In the genomic region with DNA sequence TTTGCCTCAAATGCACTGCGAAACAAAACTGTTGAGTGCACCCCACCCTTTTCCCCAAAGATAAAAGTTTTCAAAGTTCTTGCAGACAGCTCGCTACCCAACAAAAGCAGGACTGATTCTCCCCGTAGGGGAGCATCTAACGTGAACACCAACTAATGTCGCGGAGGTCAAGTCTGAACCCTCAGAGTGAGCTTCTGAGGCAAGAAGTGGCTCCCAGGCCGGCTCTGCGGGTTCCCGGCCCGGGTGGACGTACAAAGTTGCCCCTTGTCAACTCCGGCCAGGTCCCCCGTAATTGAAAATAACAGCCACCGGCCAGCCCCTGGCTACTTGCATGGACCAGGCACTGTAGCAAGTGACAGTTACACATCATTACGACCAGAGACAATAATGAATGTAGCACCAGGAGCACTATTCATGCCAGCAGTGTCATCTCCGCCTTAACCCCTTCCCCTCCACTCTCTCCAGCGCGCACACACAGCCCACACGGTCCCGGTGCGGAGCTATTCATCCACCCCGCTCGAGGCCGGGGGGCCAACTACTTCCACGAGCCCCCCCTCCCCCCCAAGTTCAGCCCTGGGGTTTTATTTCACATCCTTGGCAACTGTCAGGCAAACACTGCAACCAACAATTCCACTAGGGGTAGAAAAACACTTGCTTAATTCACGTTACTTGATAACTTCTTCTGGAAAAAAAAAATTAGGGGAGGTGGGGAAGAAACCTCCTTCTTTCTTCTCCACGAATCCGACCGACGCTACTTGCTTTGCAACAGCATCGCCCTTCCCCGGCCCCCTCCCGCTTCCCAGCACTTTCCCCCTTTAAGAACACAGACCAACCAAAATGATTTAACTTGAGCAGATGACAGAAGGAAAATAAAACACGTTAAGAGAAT, we compare ENCODE assay signal across 8 cellular contexts. TPM values are rescaled to one million over a fixed set of nuclear protein-coding genes. Genes with fewer than 3 reads are reported as not detected.
DNase-seq lines count a peak whose midpoint lies in the region; TF ChIP-seq lines count a peak whose summit lies in the region.

No MANE protein-coding gene starts in this region.

- H3K4me1 Mint-ChIP-seq in CD4-positive, alpha-beta memory T cell = peaks cover 27 to 56% (median 35%) of the 10 kb centered on the region in 4 donors
- H3K4me1 Mint-ChIP-seq in endothelial cell (ENCODE audit: unreplicated experiment) = peaks cover 30% of the 10 kb centered on the region

- H3K4me1 ChIP-seq in CD4-positive, alpha-beta memory T cell (ENCODE audit: insufficient read depth, low read length) = peaks cover 48% of the 10 kb centered on the region
- H3K4me1 ChIP-seq in muscle layer of duodenum (ENCODE audit: control insufficient read depth in 1 of 2, insufficient read depth in 2 of 2, low read length in 2 of 2) (peaks cover 0 to 31% of the 10 kb centered on the region in 2 donors), testis (peaks cover 29% of the 10 kb centered on the region)

- no peaks in the 10 kb centered on the region for H3K27me3 ChIP-seq in CD4-positive, alpha-beta memory T cell (ENCODE audit: insufficient read depth, low read length)
- H3K27me3 ChIP-seq in MG63 = no peaks in the 10 kb centered on the region
- H3K27me3 ChIP-seq in muscle layer of duodenum (ENCODE audit: low read depth, low read length) = no peaks in the 10 kb centered on the region
- no peaks in the 10 kb centered on the region for H3K27me3 ChIP-seq in testis

- intact Hi-C loops in CD4-positive, alpha-beta memory T cell (cut with micrococcal nuclease) = loop anchor here (1.0 to 10.0 kb wide), 9 partner anchors 42 to 1408 kb away; a partner anchor contains a TSS
- intact Hi-C loops in testis (cut with DNase I; ENCODE audit: low total_unique reads) = no loop called here

- no peaks in the 10 kb centered on the region for H3K9me3 ChIP-seq in CD4-positive, alpha-beta memory T cell (ENCODE audit: control insufficient read depth in 1 of 2, low read length in 2 of 2)
- H3K9me3 ChIP-seq in MG63 = no peaks in the 10 kb centered on the region
- no peaks in the 10 kb centered on the region for H3K9me3 ChIP-seq in muscle layer of duodenum (ENCODE audit: control insufficient read depth in 1 of 2, low read length in 2 of 2)
- no peaks in the 10 kb centered on the region for H3K9me3 ChIP-seq in testis

- peaks cover 1 to 3% of the 10 kb centered on the region in 2 donors for H3K27me3 Mint-ChIP-seq in CD4-positive, alpha-beta memory T cell
- H3K27me3 Mint-ChIP-seq in endothelial cell (ENCODE audit: unreplicated experiment) = peaks cover 10% of the 10 kb centered on the region

- H3K4me3 ChIP-seq in CD4-positive, alpha-beta memory T cell (ENCODE audit: low read length in 2 of 2) = peak overlapping the region; percentile 86 to 90
- H3K4me3 ChIP-seq in MG63 (peak overlapping the region; percentile 89), muscle layer of duodenum (ENCODE audit: low read depth in 1 of 2, low read length in 2 of 2) (peak overlapping the region; percentile 74 to 87), testis (peak overlapping the region; percentile 69 to 85)

- TF ChIP-seq POLR2A in testis (IDR thresholded peaks at IDR 0.05) = no peak

- peaks cover 0 to 9% (median 0%) of the 10 kb centered on the region in 8 donors for H3K9me3 Mint-ChIP-seq in CD4-positive, alpha-beta memory T cell
- H3K9me3 Mint-ChIP-seq in endothelial cell (ENCODE audit: unreplicated experiment) = no peaks in the 10 kb centered on the region

- POLR2A ChIA-PET in CD4-positive, alpha-beta memory T cell (lab: Charles Lee; ENCODE audit: partially characterized antibody) = interaction anchor here (0.6 to 11.3 kb wide), 47 partner anchors 8 to 1194 kb away, joined by 3 to 265 read pairs (median 4); a partner anchor contains a TSS

- H3K27ac Mint-ChIP-seq in CD4-positive, alpha-beta memory T cell = peak overlapping the region; percentile 97 to 100 (median 99)
- H3K27ac Mint-ChIP-seq in endothelial cell (ENCODE audit: unreplicated experiment) = peak overlapping the region; percentile 83

- 2 to 4% methylated on average over 30 to 34 of the region's 34 CpGs for WGBS in testis, 2 donors

- peak; percentile 52 to 72 (median 58) for DNase-seq in CD4-positive, alpha-beta memory T cell
- DNase-seq in MG63 (peak; percentile 1), endothelial cell (ENCODE audit: low spot score) (peak; percentile 38), testis (peak; percentile 33), SKM-1 (lab: John Stamatoyannopoulos, UW; ENCODE audit: unreplicated experiment) (no peak), DMS114 treated with DMSO at 0.1 percent for 48 hours (lab: John Stamatoyannopoulos, UW; ENCODE audit: unreplicated experiment) (no peak)
- peak; percentile 43 for DNase-seq in activated CD8-positive, alpha-beta memory T cell treated with anti-CD3 and anti-CD28 coated beads, Interleukin-2, amount 50 U/mL, for 4 hours

- H3K36me3 ChIP-seq in CD4-positive, alpha-beta memory T cell (ENCODE audit: insufficient read depth, low read length) = no peaks in the 10 kb centered on the region
- H3K36me3 ChIP-seq in MG63 (no peaks in the 10 kb centered on the region), muscle layer of duodenum (ENCODE audit: control insufficient read depth in 1 of 2, insufficient read depth in 2 of 2, low read length in 2 of 2) (no peaks in the 10 kb centered on the region), testis (ENCODE audit: low read depth, missing control alignments) (no peaks in the 10 kb centered on the region)

- peak overlapping the region; percentile 94 for H3K27ac ChIP-seq in CD4-positive, alpha-beta memory T cell (ENCODE audit: low read depth, low read length)
- H3K27ac ChIP-seq in muscle layer of duodenum (ENCODE audit: low read length) (peak overlapping the region; percentile 83), testis (peak overlapping the region; percentile 87 to 89)

- no peak for TF ChIP-seq CTCF in endothelial cell (IDR thresholded peaks at IDR 0.05; ENCODE audit: unreplicated experiment)
- no peak for TF ChIP-seq CTCF in testis (IDR thresholded peaks at IDR 0.05)

- CTCF ChIA-PET in CD4-positive, alpha-beta memory T cell (lab: Charles Lee; ENCODE audit: partially characterized antibody) = interaction anchor here (1.0 to 17.2 kb wide), 4 partner anchors 71 to 154 kb away, joined by 4 to 204 read pairs (median 11); no protein-coding TSS in a partner anchor

- peaks cover 3 to 21% of the 10 kb centered on the region in 2 donors for H3K36me3 Mint-ChIP-seq in CD4-positive, alpha-beta memory T cell
- peaks cover 6% of the 10 kb centered on the region for H3K36me3 Mint-ChIP-seq in endothelial cell (ENCODE audit: low read depth, unreplicated experiment)

- peak overlapping the region; percentile 96 to 100 (median 98) for H3K4me3 Mint-ChIP-seq in CD4-positive, alpha-beta memory T cell
- peak overlapping the region; percentile 100 for H3K4me3 Mint-ChIP-seq in endothelial cell (ENCODE audit: unreplicated experiment)

RNA-seq across cellular contexts. Expression of a gene that starts 1.2 kb away (rescaled TPM):
- total RNA-seq in CD4-positive, alpha-beta memory T cell = 10 to 100 TPM; 90.4 to 95.4 TPM
- 10 to 100 TPM; 22.9 to 34.7 TPM for polyA plus RNA-seq in CD4-positive, alpha-beta memory T cell
- total RNA-seq in MG63 (2014; rRNA removed; shearing (Covaris generic); ENCODE audit: low replicate concordance) = 1.7 and 12.8 TPM in 2 replicates
- 26.9 TPM for total RNA-seq in endothelial cell (ENCODE audit: unreplicated experiment)
- total RNA-seq in testis = 10 to 100 TPM in 1 of 2 donors, 1 to 10 TPM in 1; 8.5 to 10.8 TPM
- polyA plus RNA-seq in testis (ENCODE audit: insufficient read depth, low read depth, low replicate concordance) = 3.8 TPM

Comparison
In these comparisons a context has a peak if more than half of its experiments do, and no peak if none do; other contexts are left out.
1. DNase-seq: peak in CD4-positive, alpha-beta memory T cell (5 of 5), MG63 (single experiment), activated CD8-positive, alpha-beta memory T cell treated with anti-CD3 and anti-CD28 coated beads, Interleukin-2, amount 50 U/mL, for 4 hours (single experiment), endothelial cell (single experiment) and testis (single experiment); none in SKM-1 (single experiment) and DMS114 treated with DMSO at 0.1 percent for 48 hours (single experiment).
2. Peak in every context shown above with its lines, with median percentiles within 50 percentile points of each other: H3K27ac ChIP-seq and H3K4me3 ChIP-seq.